ENCODE assay signal across 33 cellular contexts in genomic region chr3:161343540-161343939, GRCh38. TPM values are rescaled to one million over a fixed set of nuclear protein-coding genes. Genes with fewer than 3 reads are reported as not detected.
"Had no signal": no experiment of that assay in that cellular context is flagged by ENCODE, and none has a peak within 500 bp of the region (broad histone marks: within the 10 kb centered on the region; RNA-seq: fewer than 3 reads in every experiment).

No MANE protein-coding gene starts in this region.

- H3K36me3 ChIP-seq: colonic mucosa, esophagus muscularis mucosa, esophagus squamous epithelium, gastrocnemius medialis, gastroesophageal sphincter, heart left ventricle, heart right ventricle had no signal

- H3K4me3 Mint-ChIP-seq: dendritic cell treated with granulocyte-macrophage colony-stimulating factor and Interleukin-4, amounts not matched to agents 40 ng/mL and 50 ng/mL, for 4 days; effector memory CD8-positive, alpha-beta T cell; endodermal cell had no signal

- H3K9me3 Mint-ChIP-seq: dendritic cell treated with granulocyte-macrophage colony-stimulating factor and Interleukin-4, amounts not matched to agents 40 ng/mL and 50 ng/mL, for 4 days; effector memory CD8-positive, alpha-beta T cell; endodermal cell had no signal

- H3K4me1 Mint-ChIP-seq: endodermal cell had no signal

- H3K4me3 ChIP-seq: colonic mucosa, coronary artery, dorsolateral prefrontal cortex, esophagus muscularis mucosa, esophagus squamous epithelium, gastrocnemius medialis, gastroesophageal sphincter, heart left ventricle, heart right ventricle had no signal

- H3K27ac Mint-ChIP-seq: dendritic cell treated with granulocyte-macrophage colony-stimulating factor and Interleukin-4, amounts not matched to agents 40 ng/mL and 50 ng/mL, for 4 days; effector memory CD8-positive, alpha-beta T cell; endodermal cell had no signal

- H3K9me3 ChIP-seq: colonic mucosa, esophagus muscularis mucosa, esophagus squamous epithelium, gastrocnemius medialis, gastroesophageal sphincter, heart left ventricle had no signal

- DNase-seq: colonic mucosa; cortex of kidney; dermis blood vessel endothelial cell; dorsolateral prefrontal cortex; effector CD4-positive, alpha-beta T cell; effector CD8-positive, alpha-beta T cell; effector memory CD4-positive, alpha-beta T cell; effector memory CD8-positive, alpha-beta T cell; endodermal cell; erythroblast; esophagus squamous epithelium; foreskin keratinocyte; foreskin melanocyte; gastrocnemius medialis; glutamatergic neuron; head of caudate nucleus; heart left ventricle; heart right ventricle had no signal

- ATAC-seq: effector memory CD8-positive, alpha-beta T cell; esophagus mucosa; foreskin keratinocyte; gastrocnemius medialis; gastroesophageal sphincter; heart left ventricle; heart right ventricle had no signal

- FAIRE-seq: colon, endometrium, endothelial cell of umbilical vein, frontal cortex had no signal

- H3K4me1 ChIP-seq: colonic mucosa, esophagus muscularis mucosa, gastrocnemius medialis, gastroesophageal sphincter, heart left ventricle had no signal

- H3K27me3 ChIP-seq: colonic mucosa, dorsolateral prefrontal cortex, esophagus muscularis mucosa, esophagus squamous epithelium, gastrocnemius medialis, gastroesophageal sphincter, heart left ventricle, heart right ventricle had no signal

- H3K27ac ChIP-seq: colonic mucosa, coronary artery, dorsolateral prefrontal cortex, epithelial cell of prostate, esophagus muscularis mucosa, esophagus squamous epithelium, foreskin keratinocyte, gastrocnemius medialis, gastroesophageal sphincter, heart left ventricle, heart right ventricle had no signal

RNA-seq across cellular contexts. Expression of gene SPTSSB, which starts 27.8 kb away (rescaled TPM):
- total RNA-seq: dermis blood vessel endothelial cell, dermis microvascular lymphatic vessel endothelial cell, endothelial cell of umbilical vein, epithelial cell of proximal tubule, fibroblast of villous mesenchyme, foreskin keratinocyte, gastrocnemius medialis, glomerular endothelial cell had no signal
- polyA plus RNA-seq: endothelial cell of umbilical vein, fibroblast of lung had no signal
